In genomic region chr14:95504135-95505029, GRCh38 we compare ENCODE assay signal across 9 cellular contexts. TPM values are rescaled to one million over a fixed set of nuclear protein-coding genes. Genes with fewer than 3 reads are reported as not detected.
DNase-seq lines count a peak whose midpoint lies in the region; ATAC-seq, FAIRE-seq and TF ChIP-seq lines count a peak whose summit lies in the region.
"Had no signal": no experiment of that assay in that cellular context is flagged by ENCODE, and none has a peak within 500 bp of the region (broad histone marks: within the 10 kb centered on the region; RNA-seq: fewer than 3 reads in every experiment).

No MANE protein-coding gene starts in this region.

- H3K4me3 ChIP-seq in HepG2 (replicated peaks in 1 of 3; ENCODE audit: insufficient read depth in 1 of 3, low read depth in 2 of 3, low read length in 3 of 3) (no peak overlapping the region), right lobe of liver (no peak overlapping the region), vagina (no peak overlapping the region)

- no peak for TF ChIP-seq POLR2A in HepG2 (IDR thresholded peaks at IDR 0.05; ENCODE audit: insufficient read depth in 1 of 2, low read depth in 2 of 2, low read length in 2 of 2)
- no peak for TF ChIP-seq POLR2A in right lobe of liver (IDR thresholded peaks at IDR 0.05)
- no peak for TF ChIP-seq POLR2A in vagina (IDR thresholded peaks at IDR 0.05)

- TF ChIP-seq EP300 in HepG2 (IDR thresholded peaks at IDR 0.05; ENCODE audit: low read depth in 2 of 2, low read length in 2 of 2) (no peak), HepG2 (CRISPR knock-in tag; IDR thresholded peaks at IDR 0.05; ENCODE audit: borderline replicate concordance) (no peak)

- POLR2A ChIA-PET in HepG2 (lab: Yijun Ruan, JAX), result interaction anchor here (1.0 kb wide), 1 partner anchor 30 kb away, joined by 3 read pairs; the partner anchor contains the start of gene GLRX5

- TF ChIP-seq RAD21 in HepG2 (CRISPR knock-in tag; IDR thresholded peaks at IDR 0.05), result no peak

- in situ Hi-C loops in HepG2 (cut with HindIII; ENCODE audit: extremely low pct_ligation_motif_present, low pct_unique_long_range_greater_than_20kb) (no loop called here), KBM-7 (cut with MboI; ENCODE audit: low pct_unique_long_range_greater_than_20kb, low sequenced_read_pairs) (no loop called here)

- BruUV-seq in HepG2 (replicated peaks; lab: Mats Ljungman, UMichigan), result no TSS peak

- H3K27ac ChIP-seq in HepG2 (ENCODE audit: extremely low read length, insufficient read depth, low read length) (no peak overlapping the region), right lobe of liver (no peak overlapping the region), vagina (peak overlapping the region; percentile 44)

- H3K36me3 ChIP-seq in HepG2 (replicated peaks in 1 of 2; ENCODE audit: control insufficient read depth in 1 of 2, insufficient read depth in 2 of 2, low read length in 2 of 2) (peaks cover 1 to 3% of the 10 kb centered on the region in 2 experiments; a peak in 3 of 5 replicates), right lobe of liver (no peaks in the 10 kb centered on the region), vagina (no peaks in the 10 kb centered on the region)

- no peak overlapping the region for H2AFZ ChIP-seq in HepG2 (ENCODE audit: low read length)

- H3K27me3 ChIP-seq in HepG2 (ENCODE audit: control insufficient read depth in 1 of 2, insufficient read depth in 2 of 2, low read length in 2 of 2) (no peaks in the 10 kb centered on the region), right lobe of liver (no peaks in the 10 kb centered on the region), vagina (no peaks in the 10 kb centered on the region)

- TF ChIP-seq CTCF in HepG2 (CRISPR knock-in tag; IDR thresholded peaks at IDR 0.05), result no peak
- TF ChIP-seq CTCF in right lobe of liver (IDR thresholded peaks at IDR 0.05), result no peak
- no peak for TF ChIP-seq CTCF in vagina (IDR thresholded peaks at IDR 0.05)

- DNase-seq in HepG2 (ENCODE audit: low spot score) (no peak), right lobe of liver (no peak), HT1080 (ENCODE audit: low read depth) (peak; percentile 85), dermis blood vessel endothelial cell (peak; percentile 56), vagina (ENCODE audit: extremely low spot score in 2 of 2) (no peak), inferior parietal cortex (ENCODE audit: extremely low spot score) (no peak), DMS114 treated with DMSO at 0.1 percent for 48 hours (lab: John Stamatoyannopoulos, UW; ENCODE audit: unreplicated experiment) (no peak), KBM-7 (no peak)
- DNase-seq: DND-41 had no signal

- H3K9me3 ChIP-seq in HepG2 (ENCODE audit: low read length), result no peaks in the 10 kb centered on the region
- no peaks in the 10 kb centered on the region for H3K9me3 ChIP-seq in right lobe of liver
- H3K9me3 ChIP-seq in vagina, result no peaks in the 10 kb centered on the region

- CTCF ChIA-PET in HepG2 (lab: Yijun Ruan, JAX; ENCODE audit: low intra/inter-chr PET ratio, low total read pairs), result no interaction called here

- ATAC-seq in HepG2 (no peak), right lobe of liver (no peak)

- 95% methylated on average over 6 of the region's 6 CpGs for WGBS in HepG2 (ENCODE audit: low lambda C conversion rate)
- WGBS in right lobe of liver (ENCODE audit: insufficient coverage, low coverage, low lambda C conversion rate, missing lambda C conversion rate), result 76% methylated on average over 4 of the region's 6 CpGs

- H3K4me2 ChIP-seq in HepG2 (ENCODE audit: low read depth, low read length), result no peak overlapping the region

- H3K4me1 ChIP-seq in HepG2 (ENCODE audit: insufficient read depth, low read length) (peaks cover 53% of the 10 kb centered on the region), right lobe of liver (peaks cover 0 to 23% (median 7%) of the 10 kb centered on the region in 4 donors), vagina (peaks cover 94% of the 10 kb centered on the region)

- H3K9ac ChIP-seq in HepG2 (ENCODE audit: insufficient read depth, low read depth, low read length), result no peak overlapping the region

- no peak for FAIRE-seq in HepG2 (lab: Jason Lieb, UNC)

- intact Hi-C loops in HepG2 (cut with micrococcal nuclease; ENCODE audit: unreplicated experiment), result no loop called here
- intact Hi-C loops in right lobe of liver (cut with DNase I), result no loop called here
- intact Hi-C loops in vagina (cut with DNase I), result no loop called here

- peaks cover 8% of the 10 kb centered on the region for H3K79me2 ChIP-seq in HepG2 (ENCODE audit: insufficient read depth, low read length)

- peaks cover 11% of the 10 kb centered on the region; the same call in 1 of the 2 replicates for H4K20me1 ChIP-seq in HepG2 (ENCODE audit: insufficient read depth, low read length)

TF ChIP-seq in HepG2, 621 proteins besides CTCF, POLR2A, EP300 and RAD21 (continues in another document):
- TF ChIP-seq ZNF850 (CRISPR knock-in tag; conservative IDR thresholded peaks at IDR 0.05), result no peak

RNA-seq across cellular contexts. Expression of gene SYNE3, which starts 12.1 kb away (rescaled TPM):
- total RNA-seq in HepG2 (2016; rRNA removed; fragmentation: Illumina TruSeq; extraction: Trizol) (7.8 and 9.0 TPM in 2 replicates), right lobe of liver (10 to 100 TPM in 1 of 6 experiments, 1 to 10 TPM in 5; 3.7 to 11.6 (median 5.0) TPM), dermis blood vessel endothelial cell (15.5 and 33.6 TPM in 2 replicates), vagina (27.0 TPM)
- total RNA-seq in HepG2 (2016; cell fraction: cytosol; rRNA removed; fragmentation: Illumina TruSeq; extraction: Trizol; ENCODE audit: low read depth), result 2.1 and 2.5 TPM in 2 replicates
- 6.6 and 8.6 TPM in 2 replicates for total RNA-seq in HepG2 (2016; cell fraction: insoluble cytoplasmic fraction; rRNA removed; fragmentation: Illumina TruSeq; extraction: Trizol)
- 2.8 and 3.5 TPM in 2 replicates for total RNA-seq in HepG2 (2016; cell fraction: membrane; rRNA removed; fragmentation: Illumina TruSeq; extraction: Trizol)
- total RNA-seq in HepG2 (2016; cell fraction: nucleus; rRNA removed; fragmentation: Illumina TruSeq; extraction: Trizol), result 14.8 and 16.4 TPM in 2 replicates
- 8.0 and 9.3 TPM in 2 replicates for polyA plus RNA-seq in HepG2 (2011; rRNA removed)
- 3.1 and 3.2 TPM in 2 replicates for polyA plus RNA-seq in HepG2 (2011; cell fraction: cytosol; rRNA removed)
- 32.7 and 44.3 TPM in 2 replicates for polyA plus RNA-seq in HepG2 (2011; cell fraction: nucleus; rRNA removed)
- polyA plus RNA-seq in HepG2 (2012), result 3.7 and 4.9 TPM in 2 replicates
- polyA plus RNA-seq in HepG2 (2016; cell fraction: cytosol; fragmentation: Illumina TruSeq; extraction: Trizol; ENCODE audit: low read depth), result 0.24 and 0.25 TPM in 2 replicates
- polyA plus RNA-seq in HepG2 (2016; cell fraction: insoluble cytoplasmic fraction; fragmentation: Illumina TruSeq; extraction: Trizol; ENCODE audit: low read depth), result 2.0 and 2.7 TPM in 2 replicates
- polyA plus RNA-seq in HepG2 (2016; cell fraction: membrane; fragmentation: Illumina TruSeq; extraction: Trizol; ENCODE audit: low read depth), result 0.50 and 0.55 TPM in 2 replicates
- polyA plus RNA-seq in HepG2 (2016; cell fraction: nucleus; fragmentation: Illumina TruSeq; extraction: Trizol; ENCODE audit: insufficient read depth, low read depth), result 10.7 and 10.9 TPM in 2 replicates
- 0.72 and 21.2 TPM in 2 replicates for polyA minus RNA-seq in HepG2 (2011; rRNA and poly(A)+ RNA removed; ENCODE audit: low replicate concordance)
- 6.8 and 8.6 TPM in 2 replicates for polyA minus RNA-seq in HepG2 (2011; cell fraction: cytosol; rRNA and poly(A)+ RNA removed)
- polyA minus RNA-seq in HepG2 (2011; cell fraction: nucleus; rRNA and poly(A)+ RNA removed), result 43.0 and 46.7 TPM in 2 replicates
- 2.3 and 2.4 TPM in 2 replicates for total RNA-seq in HT1080 (2014; rRNA removed; shearing (Covaris generic))
- 0.43 TPM in 2 replicates for polyA plus RNA-seq in HT1080 (2015; cell fraction: cytosol; rRNA removed)
- polyA plus RNA-seq in HT1080 (2015; cell fraction: nucleus; rRNA removed), result 4.0 and 5.1 TPM in 2 replicates

RNA-seq across cellular contexts. Expression of gene GLRX5, which starts 30.5 kb away (rescaled TPM):
- 115 and 122 TPM in 2 replicates for total RNA-seq in HepG2 (2016; rRNA removed; fragmentation: Illumina TruSeq; extraction: Trizol)
- 141 and 162 TPM in 2 replicates for total RNA-seq in HepG2 (2016; cell fraction: cytosol; rRNA removed; fragmentation: Illumina TruSeq; extraction: Trizol; ENCODE audit: low read depth)
- 99.8 and 128 TPM in 2 replicates for total RNA-seq in HepG2 (2016; cell fraction: insoluble cytoplasmic fraction; rRNA removed; fragmentation: Illumina TruSeq; extraction: Trizol)
- total RNA-seq in HepG2 (2016; cell fraction: membrane; rRNA removed; fragmentation: Illumina TruSeq; extraction: Trizol), result 204 and 226 TPM in 2 replicates
- 42.6 and 50.7 TPM in 2 replicates for total RNA-seq in HepG2 (2016; cell fraction: nucleus; rRNA removed; fragmentation: Illumina TruSeq; extraction: Trizol)
- 115 and 146 TPM in 2 replicates for polyA plus RNA-seq in HepG2 (2011; rRNA removed)
- polyA plus RNA-seq in HepG2 (2011; cell fraction: cytosol; rRNA removed), result 68.6 and 128 TPM in 2 replicates
- 20.1 and 32.1 TPM in 2 replicates for polyA plus RNA-seq in HepG2 (2011; cell fraction: nucleus; rRNA removed)
- polyA plus RNA-seq in HepG2 (2012), result 136 and 145 TPM in 2 replicates
- 197 and 237 TPM in 2 replicates for polyA plus RNA-seq in HepG2 (2016; cell fraction: cytosol; fragmentation: Illumina TruSeq; extraction: Trizol; ENCODE audit: low read depth)
- 161 and 168 TPM in 2 replicates for polyA plus RNA-seq in HepG2 (2016; cell fraction: insoluble cytoplasmic fraction; fragmentation: Illumina TruSeq; extraction: Trizol; ENCODE audit: low read depth)
- 243 and 290 TPM in 2 replicates for polyA plus RNA-seq in HepG2 (2016; cell fraction: membrane; fragmentation: Illumina TruSeq; extraction: Trizol; ENCODE audit: low read depth)
- polyA plus RNA-seq in HepG2 (2016; cell fraction: nucleus; fragmentation: Illumina TruSeq; extraction: Trizol; ENCODE audit: insufficient read depth, low read depth), result 104 and 106 TPM in 2 replicates
- 17.9 and 35.5 TPM in 2 replicates for polyA minus RNA-seq in HepG2 (2011; rRNA and poly(A)+ RNA removed; ENCODE audit: low replicate concordance)
- polyA minus RNA-seq in HepG2 (2011; cell fraction: cytosol; rRNA and poly(A)+ RNA removed), result 42.3 and 45.6 TPM in 2 replicates
- polyA minus RNA-seq in HepG2 (2011; cell fraction: nucleus; rRNA and poly(A)+ RNA removed), result 15.8 and 23.1 TPM in 2 replicates
- 10 to 100 TPM; 31.4 to 48.5 (median 40.2) TPM for total RNA-seq in right lobe of liver
- 112 and 114 TPM in 2 replicates for total RNA-seq in HT1080 (2014; rRNA removed; shearing (Covaris generic))
- polyA plus RNA-seq in HT1080 (2015; cell fraction: cytosol; rRNA removed), result 65.5 and 67.0 TPM in 2 replicates
- polyA plus RNA-seq in HT1080 (2015; cell fraction: nucleus; rRNA removed), result 14.3 and 14.4 TPM in 2 replicates
- 50.2 and 56.9 TPM in 2 replicates for total RNA-seq in dermis blood vessel endothelial cell
- total RNA-seq in vagina, result 20.4 TPM

Comparison
In these comparisons a context has a peak if more than half of its experiments do, and no peak if none do; other contexts are left out.
1. DNase-seq: peak in HT1080 (single experiment) and dermis blood vessel endothelial cell (single experiment); none in HepG2 (single experiment), right lobe of liver (0 of 3), vagina (0 of 2), inferior parietal cortex (single experiment), DMS114 treated with DMSO at 0.1 percent for 48 hours (single experiment) and KBM-7 (single experiment).